In genomic region chr6:4133941-4134838, GRCh38 we compare ENCODE assay signal across 8 cellular contexts. TPM values are rescaled to one million over a fixed set of nuclear protein-coding genes. Genes with fewer than 3 reads are reported as not detected.
A peak's percentile ranks its signal among the peaks of the same experiment; 100 is the strongest.
DNase-seq lines count a peak whose midpoint lies in the region; ATAC-seq, FAIRE-seq and TF ChIP-seq lines count a peak whose summit lies in the region.

No MANE protein-coding gene starts in this region.

- H3K27me3 ChIP-seq in astrocyte (ENCODE audit: insufficient read depth, low read length), result no peaks in the 10 kb centered on the region

- peak overlapping the region; percentile 7 for H2AFZ ChIP-seq in astrocyte (ENCODE audit: low read depth, low read length)

- H3K4me3 ChIP-seq in GM12864 (ENCODE audit: low read depth, low read length) (peak overlapping the region; percentile 79), astrocyte (ENCODE audit: insufficient read depth, low read depth, low read length) (peak overlapping the region; percentile 96)

- FAIRE-seq in astrocyte (lab: Jason Lieb, UNC), result no peak

- no peaks in the 10 kb centered on the region for H3K9me3 ChIP-seq in astrocyte (ENCODE audit: insufficient read depth, low read depth, low read length)

- peak overlapping the region; percentile 84 for H3K4me3 Mint-ChIP-seq in astrocyte (ENCODE audit: unreplicated experiment)

- DNase-seq in GM12864 (ENCODE audit: low read depth), result peak; percentile 18
- DNase-seq in OCI-M1 (lab: John Stamatoyannopoulos, UW), result peak; percentile 72
- no peak for DNase-seq in astrocyte (ENCODE audit: low read depth)
- DNase-seq in islet precursor cell, result peak; percentile 60
- peak; percentile 39 to 40 for DNase-seq in stimulated activated CD4-positive, alpha-beta T cell treated with anti-CD3 and anti-CD28 coated beads, Interleukin-2, amount 100 ng/mL, for 24 hours
- DNase-seq in GM19238 (ENCODE audit: insufficient read length, low spot score), result no peak

- peaks cover 2% of the 10 kb centered on the region for H3K27me3 Mint-ChIP-seq in astrocyte (ENCODE audit: low read depth, unreplicated experiment)

- H3K4me1 ChIP-seq in astrocyte (ENCODE audit: insufficient read depth, low read length), result peaks cover 15% of the 10 kb centered on the region

- peak overlapping the region; percentile 92 for H3K27ac ChIP-seq in astrocyte (ENCODE audit: low read depth, low read length)

- H3K36me3 Mint-ChIP-seq in astrocyte (ENCODE audit: low read depth, unreplicated experiment), result peaks cover 22% of the 10 kb centered on the region

- TF ChIP-seq CTCF in GM12864 (IDR thresholded peaks at IDR 0.05; ENCODE audit: low read depth, low read length, missing control alignments) (no peak), astrocyte (IDR thresholded peaks at IDR 0.05; ENCODE audit: insufficient read depth, low read depth, low read length) (no peak)

- peaks cover 15% of the 10 kb centered on the region for H3K36me3 ChIP-seq in astrocyte (ENCODE audit: insufficient read depth, low read length)

- ATAC-seq in activated CD4-positive, CD25-positive, alpha-beta regulatory T cell treated with anti-CD3 and anti-CD28 coated beads, Interleukin-2, amount 50 U/mL, for 24 hours, result no peak
- ATAC-seq in HG03439 (IDR thresholded peaks at IDR 0.05; ENCODE audit: unreplicated experiment), result no peak

- peaks cover 14% of the 10 kb centered on the region for H4K20me1 ChIP-seq in astrocyte (ENCODE audit: insufficient read depth, low read length)

- H3K79me2 ChIP-seq in astrocyte (ENCODE audit: insufficient read depth, low read length), result peaks cover 49% of the 10 kb centered on the region

- peak overlapping the region; percentile 73 for H3K27ac Mint-ChIP-seq in astrocyte (ENCODE audit: unreplicated experiment)

- H3K9ac ChIP-seq in astrocyte (ENCODE audit: low read length), result peak overlapping the region; percentile 94

- H3K9me3 Mint-ChIP-seq in astrocyte (ENCODE audit: unreplicated experiment), result no peaks in the 10 kb centered on the region

- peak overlapping the region; percentile 88 for H3K4me2 ChIP-seq in astrocyte (ENCODE audit: low read length)

- peaks cover 10% of the 10 kb centered on the region for H3K4me1 Mint-ChIP-seq in astrocyte (ENCODE audit: low read depth, unreplicated experiment)

RNA-seq across cellular contexts. Expression of gene ECI2, which starts 1.2 kb away (rescaled TPM):
- 52.5 and 54.5 TPM in 2 replicates for total RNA-seq in astrocyte

RNA-seq across cellular contexts. Expression of gene FAM217A, which starts 55.3 kb away (rescaled TPM):
- total RNA-seq in astrocyte, result not detected in 2 replicates

Comparison
In these comparisons a context has a peak if more than half of its experiments do, and no peak if none do; other contexts are left out.
1. DNase-seq: peak in GM12864 (single experiment), OCI-M1 (single experiment), islet precursor cell (single experiment) and stimulated activated CD4-positive, alpha-beta T cell treated with anti-CD3 and anti-CD28 coated beads, Interleukin-2, amount 100 ng/mL, for 24 hours (2 of 2); none in astrocyte (single experiment) and GM19238 (single experiment).